1 cellular context compared by ENCODE assay signal in genomic region chr1:27049127-27049526, GRCh38.
TF ChIP-seq lines count a peak whose summit lies in the region.

No MANE protein-coding gene starts in this region.

TF ChIP-seq in WTC11, 78 proteins besides CTCF, POLR2A, EP300 and RAD21 (continued from another document):
- TF ChIP-seq ZBTB43 (CRISPR knock-in tag; IDR thresholded peaks at IDR 0.05) (no peak), PRDM15 (CRISPR knock-in tag; IDR thresholded peaks at IDR 0.05) (no peak), ZNF416 (CRISPR knock-in tag; IDR thresholded peaks at IDR 0.05) (no peak), AR (CRISPR knock-in tag; IDR thresholded peaks at IDR 0.05) (no peak), MXD4 (CRISPR knock-in tag; IDR thresholded peaks at IDR 0.05; ENCODE audit: borderline replicate concordance) (no peak), ZNF232 (CRISPR knock-in tag; IDR thresholded peaks at IDR 0.05) (no peak), ZNF423 (CRISPR knock-in tag; IDR thresholded peaks at IDR 0.05) (no peak), ZNF138 (CRISPR knock-in tag; conservative IDR thresholded peaks at IDR 0.05) (no peak)
